Comparison of ENCODE assay signal across 12 cellular contexts in genomic region chr22:38104084-38104483, GRCh38. TPM values are rescaled to one million over a fixed set of nuclear protein-coding genes. Genes with fewer than 3 reads are reported as not detected.
DNase-seq lines count a peak whose midpoint lies in the region; ATAC-seq, FAIRE-seq and TF ChIP-seq lines count a peak whose summit lies in the region.
"Had no signal": no experiment of that assay in that cellular context is flagged by ENCODE, and none has a peak within 500 bp of the region (broad histone marks: within the 10 kb centered on the region; RNA-seq: fewer than 3 reads in every experiment).

No MANE protein-coding gene starts in this region.

- TF ChIP-seq POLR2A in endothelial cell of umbilical vein (IDR thresholded peaks at IDR 0.05; ENCODE audit: low read depth, low read length), result no peak

- no peak for ATAC-seq in GM21390 (IDR thresholded peaks at IDR 0.05; ENCODE audit: unreplicated experiment)
- ATAC-seq in stimulated activated naive CD8-positive, alpha-beta T cell treated with anti-CD3 and anti-CD28 coated beads, Interleukin-15, Interleukin-2, amounts not matched to agents 100 U/mL and 50 U/mL, for 24 hours, result no peak

- H3K36me3 Mint-ChIP-seq in progenitor cell of endocrine pancreas (ENCODE audit: insufficient read depth) (no peaks in the 10 kb centered on the region), endothelial cell (ENCODE audit: low read depth, unreplicated experiment) (no peaks in the 10 kb centered on the region)

- H3K27me3 Mint-ChIP-seq in progenitor cell of endocrine pancreas (no peaks in the 10 kb centered on the region), endothelial cell (ENCODE audit: unreplicated experiment) (peaks cover 5% of the 10 kb centered on the region)
- H3K27me3 Mint-ChIP-seq: activated T-cell treated with anti-CD3 and anti-CD28 coated beads, Interleukin-2, amount 50 U/mL, for 24 hours had no signal

- H3K27ac Mint-ChIP-seq in progenitor cell of endocrine pancreas (no peak overlapping the region), endothelial cell (ENCODE audit: unreplicated experiment) (no peak overlapping the region)
- H3K27ac Mint-ChIP-seq: activated T-cell treated with anti-CD3 and anti-CD28 coated beads, Interleukin-2, amount 50 U/mL, for 24 hours had no signal

- intact Hi-C loops in endothelial cell of umbilical vein (cut with micrococcal nuclease), result no loop called here

- H3K4me2 ChIP-seq in endothelial cell of umbilical vein (ENCODE audit: insufficient read depth, low read length), result no peak overlapping the region

- H3K4me3 ChIP-seq in endothelial cell of umbilical vein (replicated peaks in 1 of 3; ENCODE audit: insufficient read depth in 1 of 3, low read depth in 1 of 3, low read length in 3 of 3), result no peak overlapping the region
- H3K4me3 ChIP-seq: ovary had no signal

- no peak overlapping the region for H3K9ac ChIP-seq in endothelial cell of umbilical vein (replicated peaks; ENCODE audit: extremely low read depth, insufficient read depth, low read length)

- H4K20me1 ChIP-seq in endothelial cell of umbilical vein (replicated peaks; ENCODE audit: control insufficient read depth, extremely low read depth, insufficient read depth, low read length), result no peaks in the 10 kb centered on the region

- CTCF ChIA-PET in endothelial cell of umbilical vein (lab: Charles Lee), result interaction anchor here (0.5 to 2.4 kb wide), 7 partner anchors 10 to 250 kb away, joined by 3 to 9 read pairs (median 3); no protein-coding TSS in a partner anchor

- H3K27ac ChIP-seq in endothelial cell of umbilical vein (ENCODE audit: insufficient read depth, low read depth, low read length), result no peak overlapping the region
- H3K27ac ChIP-seq: ovary had no signal

- H3K27me3 ChIP-seq in endothelial cell of umbilical vein (ENCODE audit: control insufficient read depth in 2 of 2, insufficient read depth in 2 of 2, low read length in 2 of 2), result no peaks in the 10 kb centered on the region
- H3K27me3 ChIP-seq: ovary had no signal

- TF ChIP-seq CTCF in endothelial cell of umbilical vein (IDR thresholded peaks at IDR 0.05; ENCODE audit: extremely low read depth in 1 of 2, insufficient read depth in 1 of 2, low read depth in 1 of 2, low read length in 2 of 2) (peak; percentile 16 to 34), progenitor cell of endocrine pancreas (IDR thresholded peaks at IDR 0.05; ENCODE audit: unreplicated experiment) (peak; percentile 37), endothelial cell (IDR thresholded peaks at IDR 0.05; ENCODE audit: unreplicated experiment) (no peak)

- dilution Hi-C loops in endothelial cell of umbilical vein (cut with MboI; ENCODE audit: extremely low pct_ligation_motif_present, low sequenced_read_pairs), result no loop called here

- H3K4me1 ChIP-seq in endothelial cell of umbilical vein (ENCODE audit: control insufficient read depth, extremely low read depth, insufficient read depth, low read length), result no peaks in the 10 kb centered on the region

- H2AFZ ChIP-seq in endothelial cell of umbilical vein (ENCODE audit: low read depth, low read length), result no peak overlapping the region

- no TSS peak for BruUV-seq in endothelial cell of umbilical vein (replicated peaks; lab: Mats Ljungman, UMichigan)

- H3K4me3 Mint-ChIP-seq in progenitor cell of endocrine pancreas (ENCODE audit: low read depth) (no peak overlapping the region), endothelial cell (ENCODE audit: unreplicated experiment) (no peak overlapping the region)
- H3K4me3 Mint-ChIP-seq: activated T-cell treated with anti-CD3 and anti-CD28 coated beads, Interleukin-2, amount 50 U/mL, for 24 hours had no signal

- H3K9me3 ChIP-seq in endothelial cell of umbilical vein (replicated peaks; ENCODE audit: control insufficient read depth, insufficient read depth, low read length), result no peaks in the 10 kb centered on the region
- H3K9me3 ChIP-seq: ovary had no signal

- no peaks in the 10 kb centered on the region for H3K79me2 ChIP-seq in endothelial cell of umbilical vein (ENCODE audit: control insufficient read depth, insufficient read depth, low read length)

- H3K4me1 Mint-ChIP-seq in progenitor cell of endocrine pancreas (ENCODE audit: low read depth) (no peaks in the 10 kb centered on the region), endothelial cell (ENCODE audit: unreplicated experiment) (peaks cover 12% of the 10 kb centered on the region)

- H3K9me3 Mint-ChIP-seq in progenitor cell of endocrine pancreas (ENCODE audit: low read depth), result no peaks in the 10 kb centered on the region
- no peaks in the 10 kb centered on the region for H3K9me3 Mint-ChIP-seq in endothelial cell (ENCODE audit: unreplicated experiment)
- H3K9me3 Mint-ChIP-seq: activated T-cell treated with anti-CD3 and anti-CD28 coated beads, Interleukin-2, amount 50 U/mL, for 24 hours had no signal

- DNase-seq in DMS53 (lab: John Stamatoyannopoulos, UW) (peak; percentile 37), DMS53 treated with DMSO at 0.1 percent for 48 hours (lab: John Stamatoyannopoulos, UW; ENCODE audit: unreplicated experiment) (no peak), NAMALWA (ENCODE audit: low spot score) (peak; percentile 61), endothelial cell of umbilical vein (ENCODE audit: low read depth, low spot score) (no peak), progenitor cell of endocrine pancreas (ENCODE audit: low spot score, unreplicated experiment) (no peak), endothelial cell (ENCODE audit: low spot score) (no peak)
- no peak for DNase-seq in stimulated activated naive CD8-positive, alpha-beta T cell treated with anti-CD3 and anti-CD28 coated beads, Interleukin-15, Interleukin-2, amounts not matched to agents 100 U/mL and 50 U/mL, for 24 hours
- DNase-seq: activated T-cell treated with anti-CD3 and anti-CD28 coated beads, Interleukin-2, amount 50 U/mL, for 24 hours; ovary had no signal

- no peaks in the 10 kb centered on the region for H3K36me3 ChIP-seq in endothelial cell of umbilical vein (ENCODE audit: control insufficient read depth in 2 of 2, extremely low read depth in 1 of 2, insufficient read depth in 2 of 2, low read length in 2 of 2)
- H3K36me3 ChIP-seq: ovary had no signal

- H3K9me1 ChIP-seq in endothelial cell of umbilical vein (replicated peaks; ENCODE audit: control insufficient read depth, extremely low read depth, insufficient read depth, low read length), result no peaks in the 10 kb centered on the region

- no peak for FAIRE-seq in endothelial cell of umbilical vein (lab: Jason Lieb, UNC)
- FAIRE-seq: A204.1 had no signal

- POLR2A ChIA-PET in endothelial cell of umbilical vein (lab: Charles Lee), result no interaction called here

TF ChIP-seq in endothelial cell of umbilical vein, 7 proteins besides CTCF, POLR2A, EP300 and RAD21:
- no peak for TF ChIP-seq GATA2 (IDR thresholded peaks at IDR 0.05; ENCODE audit: insufficient read depth, insufficient read length, low read depth, low read length)
- no peak for TF ChIP-seq POLR2AphosphoS5 (IDR thresholded peaks at IDR 0.05; ENCODE audit: insufficient read depth, low read depth, low read length)

RNA-seq across cellular contexts. Expression of gene BAIAP2L2, which starts 6.4 kb away (rescaled TPM):
- 0.16 and 0.20 TPM in 2 replicates for total RNA-seq in endothelial cell of umbilical vein
- polyA plus RNA-seq in endothelial cell of umbilical vein, result 0.35 and 0.43 TPM in 2 replicates
- 0.11 and 0.15 TPM in 2 replicates for polyA plus RNA-seq in endothelial cell of umbilical vein (2011; cell fraction: cytosol; rRNA removed)
- 0.17 and 0.50 TPM in 2 replicates for polyA plus RNA-seq in endothelial cell of umbilical vein (2011; cell fraction: nucleus; rRNA removed)
- polyA plus RNA-seq in endothelial cell of umbilical vein (2012), result 0.13 and 0.95 TPM in 2 replicates
- polyA minus RNA-seq in endothelial cell of umbilical vein, result not detected in 2 replicates
- polyA minus RNA-seq in endothelial cell of umbilical vein (2011; cell fraction: cytosol; rRNA and poly(A)+ RNA removed), result not detected
- not detected in 2 replicates for polyA minus RNA-seq in endothelial cell of umbilical vein (2011; cell fraction: nucleus; rRNA and poly(A)+ RNA removed)
- 6.5 and 7.0 TPM in 2 replicates for total RNA-seq in progenitor cell of endocrine pancreas
- 0.77 TPM for total RNA-seq in endothelial cell (ENCODE audit: unreplicated experiment)

RNA-seq across cellular contexts. Expression of gene SLC16A8, which starts 20.1 kb away (rescaled TPM):
- total RNA-seq in endothelial cell of umbilical vein (not detected in 2 replicates), progenitor cell of endocrine pancreas (2.6 and 3.0 TPM in 2 replicates), endothelial cell (ENCODE audit: unreplicated experiment) (not detected)
- polyA plus RNA-seq in endothelial cell of umbilical vein, result 0.06 and 0.14 TPM in 2 replicates
- polyA plus RNA-seq in endothelial cell of umbilical vein (2011; cell fraction: cytosol; rRNA removed), result not detected in 2 replicates
- not detected in 2 replicates for polyA plus RNA-seq in endothelial cell of umbilical vein (2011; cell fraction: nucleus; rRNA removed)
- polyA plus RNA-seq in endothelial cell of umbilical vein (2012), result 0.11 and 0.27 TPM in 2 replicates
- not detected in 2 replicates for polyA minus RNA-seq in endothelial cell of umbilical vein
- polyA minus RNA-seq in endothelial cell of umbilical vein (2011; cell fraction: cytosol; rRNA and poly(A)+ RNA removed), result not detected
- polyA minus RNA-seq in endothelial cell of umbilical vein (2011; cell fraction: nucleus; rRNA and poly(A)+ RNA removed), result not detected in 2 replicates
- total RNA-seq: RPMI7951 had no signal

RNA-seq across cellular contexts. Expression of gene PICK1, which starts 46.9 kb away (rescaled TPM):
- total RNA-seq in endothelial cell of umbilical vein, result 18.0 and 18.5 TPM in 2 replicates
- 18.8 and 20.8 TPM in 2 replicates for polyA plus RNA-seq in endothelial cell of umbilical vein
- 13.5 and 19.5 TPM in 2 replicates for polyA plus RNA-seq in endothelial cell of umbilical vein (2011; cell fraction: cytosol; rRNA removed)
- polyA plus RNA-seq in endothelial cell of umbilical vein (2011; cell fraction: nucleus; rRNA removed), result 71.5 and 71.9 TPM in 2 replicates
- 5.3 and 7.7 TPM in 2 replicates for polyA plus RNA-seq in endothelial cell of umbilical vein (2012)
- 24.9 and 25.1 TPM in 2 replicates for polyA minus RNA-seq in endothelial cell of umbilical vein
- 9.7 TPM for polyA minus RNA-seq in endothelial cell of umbilical vein (2011; cell fraction: cytosol; rRNA and poly(A)+ RNA removed)
- 11.1 and 11.5 TPM in 2 replicates for polyA minus RNA-seq in endothelial cell of umbilical vein (2011; cell fraction: nucleus; rRNA and poly(A)+ RNA removed)
- total RNA-seq in progenitor cell of endocrine pancreas, result 64.2 and 67.3 TPM in 2 replicates
- total RNA-seq in endothelial cell (ENCODE audit: unreplicated experiment), result 24.1 TPM

Comparison
In these comparisons a context has a peak if more than half of its experiments do, and no peak if none do; other contexts are left out.
1. DNase-seq: peak in DMS53 (single experiment) and NAMALWA (single experiment); none in DMS53 treated with DMSO at 0.1 percent for 48 hours (single experiment), endothelial cell of umbilical vein (single experiment), progenitor cell of endocrine pancreas (single experiment), stimulated activated naive CD8-positive, alpha-beta T cell treated with anti-CD3 and anti-CD28 coated beads, Interleukin-15, Interleukin-2, amounts not matched to agents 100 U/mL and 50 U/mL, for 24 hours (single experiment) and endothelial cell (single experiment).